Comparison of ENCODE assay signal across 10 cellular contexts in the genomic region with DNA sequence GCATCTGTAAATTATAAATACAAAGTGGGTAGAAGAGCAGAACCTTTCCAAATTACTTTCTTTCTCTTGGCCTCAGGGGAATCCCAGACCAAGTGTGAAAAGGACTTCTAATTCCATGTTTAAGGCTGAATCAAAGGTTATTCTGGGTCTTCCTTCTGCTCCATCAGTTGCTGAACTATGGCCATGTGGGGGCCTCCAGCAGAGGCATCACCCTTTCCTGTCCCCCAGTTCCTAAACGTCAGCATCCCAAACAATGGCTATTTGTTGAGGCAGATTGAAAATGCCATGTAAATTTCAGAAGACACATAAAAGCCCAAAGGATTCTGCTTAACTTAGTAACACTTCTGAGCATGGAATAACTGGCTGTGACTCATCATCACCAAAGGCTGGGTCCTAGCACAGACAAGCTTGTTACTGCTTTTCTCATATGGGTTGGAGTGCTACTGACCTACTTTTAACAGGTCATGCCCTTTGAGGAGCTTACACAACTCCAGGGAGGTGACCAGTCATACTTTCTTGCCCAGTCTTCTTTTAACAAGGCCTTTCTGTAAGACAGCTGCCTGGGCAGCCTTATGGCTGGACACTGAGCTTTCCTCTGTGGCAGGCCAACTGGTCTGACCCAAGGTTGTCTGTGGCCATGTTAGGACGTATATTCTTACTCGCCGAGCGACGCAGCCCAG.
A peak's percentile ranks its signal among the peaks of the same experiment; 100 is the strongest.
DNase-seq lines count a peak whose midpoint lies in the region; ATAC-seq and TF ChIP-seq lines count a peak whose summit lies in the region.
"Had no signal": no experiment of that assay in that cellular context is flagged by ENCODE, and none has a peak within 500 bp of the region (broad histone marks: within the 10 kb centered on the region; RNA-seq: fewer than 3 reads in every experiment).

No MANE protein-coding gene starts in this region.

- intact Hi-C loops in Panc1 (cut with micrococcal nuclease; ENCODE audit: unreplicated experiment): no loop called here

- peak overlapping the region; percentile 87 for H3K27ac Mint-ChIP-seq in natural killer cell treated with Interleukin-12 subunit alpha and Interleukin-12 subunit beta and Interleukin-15 and Interleukin-18, amount 100 ng/mL, for 72 hours

- H3K9me3 Mint-ChIP-seq in natural killer cell treated with Interleukin-12 subunit alpha and Interleukin-12 subunit beta and Interleukin-15 and Interleukin-18, amount 100 ng/mL, for 72 hours: no peaks in the 10 kb centered on the region

- CTCF ChIA-PET in Panc1 (lab: Charles Lee): no interaction called here

- in situ Hi-C loops in Panc1 (cut with HindIII; ENCODE audit: low pct_unique_long_range_greater_than_20kb, low sequenced_read_pairs): loop anchor here (10.0 kb wide), 1 partner anchor 135 kb away; no protein-coding TSS in a partner anchor

- no peak for ATAC-seq in Panc1
- peak; percentile 79 to 87 for ATAC-seq in natural killer cell treated with Interleukin-12 subunit alpha and Interleukin-12 subunit beta and Interleukin-15 and Interleukin-18, amount 100 ng/mL, for 72 hours
- ATAC-seq in HG02763 (IDR thresholded peaks at IDR 0.05; ENCODE audit: unreplicated experiment): no peak
- ATAC-seq in HG02678 (IDR thresholded peaks at IDR 0.05; ENCODE audit: unreplicated experiment): no peak
- ATAC-seq in HG02973 (IDR thresholded peaks at IDR 0.05; ENCODE audit: unreplicated experiment): no peak

- H3K4me1 Mint-ChIP-seq in natural killer cell treated with Interleukin-12 subunit alpha and Interleukin-12 subunit beta and Interleukin-15 and Interleukin-18, amount 100 ng/mL, for 72 hours (ENCODE audit: low read depth in 2 of 2): peaks cover 16 to 21% of the 10 kb centered on the region in 2 donors

- peak; percentile 94 for DNase-seq in AG08395 (ENCODE audit: low spot score)
- DNase-seq in Panc1 (ENCODE audit: low read depth, low spot score): peak; percentile 4
- peak; percentile 89 for DNase-seq in epithelial cell of proximal tubule (ENCODE audit: low read depth)
- DNase-seq in natural killer cell treated with Interleukin-12 subunit alpha and Interleukin-12 subunit beta and Interleukin-15 and Interleukin-18, amount 100 ng/mL, for 72 hours (ENCODE audit: low spot score): no peak
- no peak for DNase-seq in NCI-H1694 (lab: John Stamatoyannopoulos, UW)
- DNase-seq: activated effector memory CD4-positive, alpha-beta T cell treated with Interleukin-2 at 50 U/mL for 16 hours; NCI-H526 treated with DMSO at 0.1 percent for 48 hours had no signal

- TF ChIP-seq CTCF in Panc1 (IDR thresholded peaks at IDR 0.05) (no peak), epithelial cell of proximal tubule (conservative IDR thresholded peaks at IDR 0.05; ENCODE audit: low read depth, low read length) (no peak)

- H3K36me3 Mint-ChIP-seq in natural killer cell treated with Interleukin-12 subunit alpha and Interleukin-12 subunit beta and Interleukin-15 and Interleukin-18, amount 100 ng/mL, for 72 hours: peaks cover 12% of the 10 kb centered on the region

- peak overlapping the region; percentile 66 for H3K4me3 Mint-ChIP-seq in natural killer cell treated with Interleukin-12 subunit alpha and Interleukin-12 subunit beta and Interleukin-15 and Interleukin-18, amount 100 ng/mL, for 72 hours

- no TSS peak for BruUV-seq in Panc1 (replicated peaks; lab: Mats Ljungman, UMichigan)

- H3K27ac ChIP-seq in Panc1 (ENCODE audit: low read length): no peak overlapping the region

- H3K27me3 Mint-ChIP-seq in natural killer cell treated with Interleukin-12 subunit alpha and Interleukin-12 subunit beta and Interleukin-15 and Interleukin-18, amount 100 ng/mL, for 72 hours: no peaks in the 10 kb centered on the region

- no peaks in the 10 kb centered on the region for H3K27me3 ChIP-seq in Panc1 (ENCODE audit: control insufficient read depth, insufficient read depth, low read length)

- no peaks in the 10 kb centered on the region for H3K9me3 ChIP-seq in Panc1 (ENCODE audit: control insufficient read depth, insufficient read depth, low read depth, low read length)

- no peaks in the 10 kb centered on the region for H3K4me1 ChIP-seq in Panc1 (ENCODE audit: control insufficient read depth, insufficient read depth, low read length)

- POLR2A ChIA-PET in Panc1 (lab: Charles Lee): no interaction called here

- H3K36me3 ChIP-seq in Panc1 (ENCODE audit: control insufficient read depth, insufficient read depth, low read length): peaks cover 2% of the 10 kb centered on the region; the same call in 1 of the 2 replicates

- H3K4me3 ChIP-seq in Panc1 (ENCODE audit: low read depth in 2 of 2, low read length in 2 of 2) (no peak overlapping the region), epithelial cell of proximal tubule (ENCODE audit: low read depth, low read length) (no peak overlapping the region)

Comparison
In these comparisons a context has a peak if more than half of its experiments do, and no peak if none do; other contexts are left out.
1. DNase-seq: peak in AG08395 (single experiment), Panc1 (single experiment) and epithelial cell of proximal tubule (single experiment); none in natural killer cell treated with Interleukin-12 subunit alpha and Interleukin-12 subunit beta and Interleukin-15 and Interleukin-18, amount 100 ng/mL, for 72 hours (single experiment) and NCI-H1694 (single experiment).
2. ATAC-seq: peak in natural killer cell treated with Interleukin-12 subunit alpha and Interleukin-12 subunit beta and Interleukin-15 and Interleukin-18, amount 100 ng/mL, for 72 hours (2 of 2); none in Panc1 (single experiment), HG02763 (single experiment), HG02678 (single experiment) and HG02973 (single experiment).